ENCODE assay signal across 8 cellular contexts in genomic region chr12:123533672-123534643, GRCh38. TPM values are rescaled to one million over a fixed set of nuclear protein-coding genes. Genes with fewer than 3 reads are reported as not detected.
DNase-seq lines count a peak whose midpoint lies in the region; ATAC-seq, FAIRE-seq and TF ChIP-seq lines count a peak whose summit lies in the region.

Gene RILPL1 (minus strand): TSS chr12:123533719. CDS start chr12:123533482, 237 bp downstream.

- H3K4me3 ChIP-seq in NT2/D1 (ENCODE audit: insufficient read length, low read depth) (peak within 1 kb of the TSS; percentile 97), fibroblast of lung (replicated peaks in 1 of 4; ENCODE audit: control extremely low read depth in 1 of 4, insufficient read depth in 1 of 4, low read depth in 3 of 4, low read length in 4 of 4) (peak within 1 kb of the TSS; percentile 50 to 76 (median 60))

- H3K9me3 Mint-ChIP-seq in activated T-helper 1 cell treated with anti-CD3 and anti-CD28 coated beads, Interleukin-12 subunit alpha, Interleukin-12 subunit beta, Interleukin-2, Interleukin-4 antibody, amounts not matched to agents 30 ng/mL and 10 ng/mL and 1 ng/mL, durations not matched to agents 14 hours and 24 hours and 36 hours = no peaks in the 10 kb centered on the region
- no peaks in the 10 kb centered on the region for H3K9me3 Mint-ChIP-seq in stimulated activated naive CD8-positive, alpha-beta T cell treated with anti-CD3 and anti-CD28 coated beads, Interleukin-15, amount 100 ng/mL, for 72 hours

- peak within 1 kb of the TSS; percentile 93 for H2AFZ ChIP-seq in fibroblast of lung (ENCODE audit: low read length)

- peaks cover 18% of the 10 kb centered on the region for H3K27me3 Mint-ChIP-seq in activated T-helper 1 cell treated with anti-CD3 and anti-CD28 coated beads, Interleukin-12 subunit alpha, Interleukin-12 subunit beta, Interleukin-2, Interleukin-4 antibody, amounts not matched to agents 30 ng/mL and 10 ng/mL and 1 ng/mL, durations not matched to agents 14 hours and 24 hours and 36 hours (ENCODE audit: insufficient read depth)
- H3K27me3 Mint-ChIP-seq in stimulated activated naive CD8-positive, alpha-beta T cell treated with anti-CD3 and anti-CD28 coated beads, Interleukin-15, amount 100 ng/mL, for 72 hours = no peaks in the 10 kb centered on the region

- DNase-seq in D721Med (ENCODE audit: insufficient read length, low spot score) (no peak), HCEC 1CT (peak; percentile 41), NT2/D1 (ENCODE audit: low read depth, low spot score) (peak; percentile 27), fibroblast of lung (ENCODE audit: low read depth in 2 of 2) (peak; percentile 41 to 49), myocyte (ENCODE audit: low read depth) (peak; percentile 69), GDM1 (lab: John Stamatoyannopoulos, UW) (no peak)
- peak; percentile 22 for DNase-seq in activated T-helper 1 cell treated with anti-CD3 and anti-CD28 coated beads, Interleukin-12 subunit alpha, Interleukin-12 subunit beta, Interleukin-2, Interleukin-4 antibody, amounts not matched to agents 30 ng/mL and 10 ng/mL and 1 ng/mL, durations not matched to agents 14 hours and 24 hours and 36 hours (ENCODE audit: low spot score)
- peak; percentile 55 to 56 for DNase-seq in stimulated activated naive CD8-positive, alpha-beta T cell treated with anti-CD3 and anti-CD28 coated beads, Interleukin-15, amount 100 ng/mL, for 72 hours

- peaks cover 24% of the 10 kb centered on the region for H3K36me3 ChIP-seq in NT2/D1 (ENCODE audit: insufficient read depth, insufficient read length, low read length)
- H3K36me3 ChIP-seq in fibroblast of lung (ENCODE audit: control insufficient read depth, insufficient read depth, low read length) = no peaks in the 10 kb centered on the region

- H3K27me3 ChIP-seq in NT2/D1 (ENCODE audit: insufficient read depth, insufficient read length) (no peaks in the 10 kb centered on the region), fibroblast of lung (ENCODE audit: control insufficient read depth, insufficient read depth, low read length) (no peaks in the 10 kb centered on the region)

- FAIRE-seq in D721Med (lab: Jason Lieb, UNC) = no peak

- intact Hi-C loops in activated T-helper 1 cell treated with anti-CD3 and anti-CD28 coated beads, Interleukin-12 subunit alpha, Interleukin-12 subunit beta, Interleukin-2, Interleukin-4 antibody, amounts not matched to agents 30 ng/mL and 10 ng/mL and 1 ng/mL, durations not matched to agents 14 hours and 24 hours and 36 hours (cut with micrococcal nuclease) = loop anchor here (1.0 to 10.0 kb wide), 4 partner anchors 49 to 152 kb away; partner anchors contain the start of genes KMT5A, RILPL2 and SNRNP35

- H3K4me2 ChIP-seq in fibroblast of lung (ENCODE audit: extremely low read depth, insufficient read depth, low read length) = peak within 1 kb of the TSS; percentile 82

- H3K4me1 ChIP-seq in NT2/D1 (ENCODE audit: insufficient read depth, insufficient read length) = peaks cover 5% of the 10 kb centered on the region
- H3K4me1 ChIP-seq in fibroblast of lung (ENCODE audit: control insufficient read depth, extremely low read depth, insufficient read depth, low read length) = no peaks in the 10 kb centered on the region

- H3K27ac ChIP-seq in fibroblast of lung (ENCODE audit: insufficient read depth, low read length) = peak within 1 kb of the TSS; percentile 51

- H3K4me3 Mint-ChIP-seq in activated T-helper 1 cell treated with anti-CD3 and anti-CD28 coated beads, Interleukin-12 subunit alpha, Interleukin-12 subunit beta, Interleukin-2, Interleukin-4 antibody, amounts not matched to agents 30 ng/mL and 10 ng/mL and 1 ng/mL, durations not matched to agents 14 hours and 24 hours and 36 hours = peak within 1 kb of the TSS; percentile 85
- peak within 1 kb of the TSS; percentile 81 to 82 for H3K4me3 Mint-ChIP-seq in stimulated activated naive CD8-positive, alpha-beta T cell treated with anti-CD3 and anti-CD28 coated beads, Interleukin-15, amount 100 ng/mL, for 72 hours

- TF ChIP-seq CTCF in D721Med (IDR thresholded peaks at IDR 0.05; ENCODE audit: insufficient read depth, missing control alignments) = peak; percentile 17
- peak; percentile 2 to 11 for TF ChIP-seq CTCF in fibroblast of lung (conservative IDR thresholded peaks at IDR 0.05 in 1 of 2, IDR thresholded peaks at IDR 0.05 in 1 of 2; ENCODE audit: low read depth in 1 of 2, low read length in 2 of 2)

- H3K4me1 Mint-ChIP-seq in activated T-helper 1 cell treated with anti-CD3 and anti-CD28 coated beads, Interleukin-12 subunit alpha, Interleukin-12 subunit beta, Interleukin-2, Interleukin-4 antibody, amounts not matched to agents 30 ng/mL and 10 ng/mL and 1 ng/mL, durations not matched to agents 14 hours and 24 hours and 36 hours (ENCODE audit: low read depth) = peaks cover 25% of the 10 kb centered on the region
- H3K4me1 Mint-ChIP-seq in stimulated activated naive CD8-positive, alpha-beta T cell treated with anti-CD3 and anti-CD28 coated beads, Interleukin-15, amount 100 ng/mL, for 72 hours = peaks cover 17% of the 10 kb centered on the region

- peak within 1 kb of the TSS; percentile 99 for H3K9ac ChIP-seq in NT2/D1 (ENCODE audit: insufficient read length, low read depth)
- peak within 1 kb of the TSS; percentile 65 for H3K9ac ChIP-seq in fibroblast of lung (ENCODE audit: insufficient read depth, low read length)

- no peaks in the 10 kb centered on the region for H4K20me1 ChIP-seq in fibroblast of lung (ENCODE audit: control insufficient read depth, extremely low read depth, insufficient read depth, low read length)

- H3K27ac Mint-ChIP-seq in activated T-helper 1 cell treated with anti-CD3 and anti-CD28 coated beads, Interleukin-12 subunit alpha, Interleukin-12 subunit beta, Interleukin-2, Interleukin-4 antibody, amounts not matched to agents 30 ng/mL and 10 ng/mL and 1 ng/mL, durations not matched to agents 14 hours and 24 hours and 36 hours = peak within 1 kb of the TSS; percentile 74
- H3K27ac Mint-ChIP-seq in stimulated activated naive CD8-positive, alpha-beta T cell treated with anti-CD3 and anti-CD28 coated beads, Interleukin-15, amount 100 ng/mL, for 72 hours = peak within 1 kb of the TSS; percentile 61 to 88

- H3K9me3 ChIP-seq in NT2/D1 (ENCODE audit: insufficient read depth, low read length) = no peaks in the 10 kb centered on the region
- H3K9me3 ChIP-seq in fibroblast of lung (ENCODE audit: control insufficient read depth, insufficient read depth, low read depth, low read length) = no peaks in the 10 kb centered on the region

- peaks cover 4% of the 10 kb centered on the region for H3K36me3 Mint-ChIP-seq in activated T-helper 1 cell treated with anti-CD3 and anti-CD28 coated beads, Interleukin-12 subunit alpha, Interleukin-12 subunit beta, Interleukin-2, Interleukin-4 antibody, amounts not matched to agents 30 ng/mL and 10 ng/mL and 1 ng/mL, durations not matched to agents 14 hours and 24 hours and 36 hours (ENCODE audit: low read depth)

- ATAC-seq in stimulated activated naive CD8-positive, alpha-beta T cell treated with anti-CD3 and anti-CD28 coated beads, Interleukin-15, amount 100 ng/mL, for 72 hours = peak; percentile 82

- peaks cover 18% of the 10 kb centered on the region for H3K79me2 ChIP-seq in fibroblast of lung (ENCODE audit: control insufficient read depth, insufficient read depth, low read length)

RNA-seq across cellular contexts. Expression of gene RILPL1, which starts in this region (rescaled TPM):
- 4.4 and 4.5 TPM in 2 replicates for total RNA-seq in activated T-helper 1 cell treated with anti-CD3 and anti-CD28 coated beads, Interleukin-12 subunit alpha, Interleukin-12 subunit beta, Interleukin-2, Interleukin-4 antibody, amounts not matched to agents 30 ng/mL and 10 ng/mL and 1 ng/mL, durations not matched to agents 14 hours and 24 hours and 36 hours
- 4.9 and 7.8 TPM in 2 replicates for total RNA-seq in fibroblast of lung
- polyA plus RNA-seq in fibroblast of lung = 12.6 and 15.8 TPM in 2 replicates
- 15.0 and 18.0 TPM in 2 replicates for polyA plus RNA-seq in fibroblast of lung (2012)
- polyA minus RNA-seq in fibroblast of lung (ENCODE audit: low replicate concordance) = 12.4 and 20.9 TPM in 2 replicates
- 30.3 and 43.4 TPM in 2 replicates for total RNA-seq in myocyte
- polyA plus RNA-seq in myocyte (2012) = 50.4 TPM

Comparison
In these comparisons a context has a peak if more than half of its experiments do, and no peak if none do; other contexts are left out.
1. DNase-seq: peak in HCEC 1CT (single experiment), NT2/D1 (single experiment), activated T-helper 1 cell treated with anti-CD3 and anti-CD28 coated beads, Interleukin-12 subunit alpha, Interleukin-12 subunit beta, Interleukin-2, Interleukin-4 antibody, amounts not matched to agents 30 ng/mL and 10 ng/mL and 1 ng/mL, durations not matched to agents 14 hours and 24 hours and 36 hours (single experiment), fibroblast of lung (2 of 2), myocyte (single experiment) and stimulated activated naive CD8-positive, alpha-beta T cell treated with anti-CD3 and anti-CD28 coated beads, Interleukin-15, amount 100 ng/mL, for 72 hours (2 of 2); none in D721Med (single experiment) and GDM1 (single experiment).